8 cellular contexts compared by ENCODE assay signal in genomic region chr4:54318904-54319303, GRCh38.
DNase-seq lines count a peak whose midpoint lies in the region; ATAC-seq lines count a peak whose summit lies in the region.

No MANE protein-coding gene starts in this region.

- DNase-seq in activated naive CD4-positive, alpha-beta T cell treated with anti-CD3 and anti-CD28 coated beads for 36 hours: peak; percentile 42
- no peak for DNase-seq in activated naive CD4-positive, alpha-beta T cell treated with anti-CD3 and anti-CD28 coated beads, Interleukin-2, amount 50 U/mL, for 16 hours
- DNase-seq in SK-N-DZ (ENCODE audit: low spot score): peak; percentile 40
- DNase-seq in fibroblast of peridontal ligament (ENCODE audit: extremely low read depth): peak; percentile 58
- DNase-seq in renal cortical epithelial cell (ENCODE audit: low read depth): peak; percentile 29

- H3K9me3 Mint-ChIP-seq in activated naive CD4-positive, alpha-beta T cell treated with anti-CD3 and anti-CD28 coated beads for 36 hours: no peaks in the 10 kb centered on the region

- H3K4me3 Mint-ChIP-seq in activated naive CD4-positive, alpha-beta T cell treated with anti-CD3 and anti-CD28 coated beads for 36 hours: no peak overlapping the region

- intact Hi-C loops in activated naive CD4-positive, alpha-beta T cell treated with anti-CD3 and anti-CD28 coated beads for 36 hours (cut with micrococcal nuclease): loop anchor here (1.0 to 2.0 kb wide), 2 partner anchors 122 to 628 kb away; no protein-coding TSS in a partner anchor

- no peaks in the 10 kb centered on the region for H3K36me3 Mint-ChIP-seq in activated naive CD4-positive, alpha-beta T cell treated with anti-CD3 and anti-CD28 coated beads for 36 hours (ENCODE audit: low read depth)

- no peaks in the 10 kb centered on the region for H3K27me3 Mint-ChIP-seq in activated naive CD4-positive, alpha-beta T cell treated with anti-CD3 and anti-CD28 coated beads for 36 hours (ENCODE audit: low read depth)

- H3K27ac Mint-ChIP-seq in activated naive CD4-positive, alpha-beta T cell treated with anti-CD3 and anti-CD28 coated beads for 36 hours: no peak overlapping the region

- ATAC-seq in HG02885 (IDR thresholded peaks at IDR 0.05; ENCODE audit: poor library complexity, unreplicated experiment): peak; percentile 21
- no peak for ATAC-seq in HG03175 (IDR thresholded peaks at IDR 0.05; ENCODE audit: unreplicated experiment)
- ATAC-seq in HG03280 (IDR thresholded peaks at IDR 0.05; ENCODE audit: unreplicated experiment): no peak

- CTCF ChIA-PET in activated naive CD4-positive, alpha-beta T cell treated with anti-CD3 and anti-CD28 coated beads for 36 hours (lab: Charles Lee): interaction anchor here (0.6 to 2.4 kb wide), 9 partner anchors 15 to 263 kb away, joined by 3 to 11 read pairs (median 3); no protein-coding TSS in a partner anchor

- H3K4me1 Mint-ChIP-seq in activated naive CD4-positive, alpha-beta T cell treated with anti-CD3 and anti-CD28 coated beads for 36 hours (ENCODE audit: low read depth): peaks cover 8% of the 10 kb centered on the region
